In genomic region chr14:77265187-77265515, GRCh38 we compare ENCODE assay signal across 20 cellular contexts. TPM values are rescaled to one million over a fixed set of nuclear protein-coding genes. Genes with fewer than 3 reads are reported as not detected.
"Had no signal": no experiment of that assay in that cellular context is flagged by ENCODE, and none has a peak within 500 bp of the region (broad histone marks: within the 10 kb centered on the region; RNA-seq: fewer than 3 reads in every experiment).

No MANE protein-coding gene starts in this region.

- H3K36me3 ChIP-seq: MG63, SJSA1 had no signal

- DNase-seq: KBM-7, MG63, NCI-H1092, NCI-H1105 treated with DMSO at 0.1 percent for 48 hours, NCI-H1417 treated with DMSO at 0.1 percent for 48 hours, NCI-H146, NCI-H1930, NCI-H2081, NCI-H2107, NCI-H2227 treated with DMSO at 0.1 percent for 48 hours, NCI-H526 treated with DMSO at 0.1 percent for 48 hours, NCI-H748 treated with DMSO at 0.1 percent for 48 hours, Right ventricle myocardium superior, RPMI8226, SIG-M5 had no signal

- H3K4me1 ChIP-seq: SJSA1 had no signal

- H3K4me3 ChIP-seq: MG63, SJSA1, SK-N-MC had no signal

- H3K27ac ChIP-seq: HL-60, SJSA1, SK-N-MC had no signal

- H3K27ac Mint-ChIP-seq: IgD-negative memory B cell had no signal

- H3K9me3 ChIP-seq: MG63, SJSA1 had no signal

RNA-seq across cellular contexts. Expression of gene NGB, which starts 5.9 kb away (rescaled TPM):
- total RNA-seq: NCI-H460, Right ventricle myocardium superior, SJSA1 had no signal
